Comparison of ENCODE assay signal across 1 cellular context in genomic region chr16:23950291-23950894, GRCh38.
TF ChIP-seq lines count a peak whose summit lies in the region.

No MANE protein-coding gene starts in this region.

TF ChIP-seq in K562, 482 proteins besides CTCF, POLR2A, EP300 and RAD21 (continued from another document):
- TF ChIP-seq CBX1 (IDR thresholded peaks at IDR 0.05; ENCODE audit: low read depth) (peak; percentile 50; the same call in 1 of the 2 replicates), ZNF589 (CRISPR knock-in tag; IDR thresholded peaks at IDR 0.05; ENCODE audit: low read depth) (no peak), KAT7 (CRISPR knock-in tag; IDR thresholded peaks at IDR 0.05; ENCODE audit: borderline replicate concordance) (no peak), COPS2 (conservative IDR thresholded peaks at IDR 0.05) (no peak), HES1 (IDR thresholded peaks at IDR 0.05; ENCODE audit: low read depth) (no peak), MEF2A (IDR thresholded peaks at IDR 0.05; ENCODE audit: control insufficient read depth, low read depth, low read length) (no peak), PRDM10 (IDR thresholded peaks at IDR 0.05; ENCODE audit: partially characterized antibody) (no peak), SMARCA5 (IDR thresholded peaks at IDR 0.05) (peak; percentile 57; the same call in 1 of the 2 replicates), SAFB (IDR thresholded peaks at IDR 0.05; ENCODE audit: borderline replicate concordance, low read depth, low read length) (no peak), RBM34 (IDR thresholded peaks at IDR 0.05; ENCODE audit: borderline replicate concordance, insufficient read depth, low read length) (no peak), ZFPM2 (CRISPR knock-in tag; IDR thresholded peaks at IDR 0.05) (no peak)
